ENCODE assay signal across 8 cellular contexts in the genomic region with DNA sequence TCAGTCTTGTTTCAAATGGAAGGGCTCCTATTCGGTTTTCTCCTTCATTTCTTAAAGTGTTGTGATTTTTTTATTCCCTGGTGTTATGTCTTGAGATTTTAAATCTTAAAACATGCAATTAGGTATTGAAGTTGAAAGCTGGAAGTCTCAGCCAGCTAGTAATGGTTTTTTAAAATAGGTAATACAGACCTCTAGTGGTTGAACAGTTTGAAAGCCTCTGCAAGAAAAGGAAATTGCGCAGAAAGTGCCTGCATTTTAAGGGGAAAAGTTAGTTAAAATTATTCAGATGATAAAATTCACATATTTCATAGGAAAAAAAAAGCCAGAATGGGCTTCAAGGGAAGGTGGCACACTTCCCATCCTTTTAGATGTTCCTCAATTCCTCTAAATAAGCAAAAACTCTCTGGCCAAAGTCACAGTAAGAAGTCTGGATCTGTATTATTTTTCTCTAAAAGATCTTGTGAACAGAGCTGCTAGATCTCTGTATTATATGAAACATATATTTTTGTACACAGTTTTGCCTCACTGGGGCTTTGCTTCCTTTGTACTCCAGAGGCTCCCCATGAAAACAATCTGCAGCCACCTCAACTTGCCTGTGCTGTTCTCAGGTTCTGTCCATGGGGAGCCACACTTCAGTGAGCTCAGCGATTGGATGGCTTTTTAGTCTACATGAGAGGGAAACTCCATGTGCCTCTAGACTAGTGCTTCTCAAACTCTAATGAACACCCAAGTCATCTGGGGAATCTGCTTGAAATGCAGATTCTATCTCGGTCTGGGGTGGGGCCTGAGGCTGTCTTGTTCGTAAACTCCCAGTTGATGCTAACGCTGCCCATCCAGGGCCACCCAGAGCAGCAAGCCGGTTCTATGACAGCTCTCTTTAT. TPM values are rescaled to one million over a fixed set of nuclear protein-coding genes. Genes with fewer than 3 reads are reported as not detected.
DNase-seq lines count a peak whose midpoint lies in the region; ATAC-seq, FAIRE-seq and TF ChIP-seq lines count a peak whose summit lies in the region.
"Had no signal": no experiment of that assay in that cellular context is flagged by ENCODE, and none has a peak within 500 bp of the region (broad histone marks: within the 10 kb centered on the region; RNA-seq: fewer than 3 reads in every experiment).

No MANE protein-coding gene starts in this region.

- peak; percentile 66 for TF ChIP-seq CTCF in choroid plexus epithelial cell (conservative IDR thresholded peaks at IDR 0.05; ENCODE audit: low read depth, low read length)
- TF ChIP-seq CTCF in pancreas (IDR thresholded peaks at IDR 0.05) = peak in 3 of 4 donors; percentile 28 to 35 (median 31)

- H3K27me3 ChIP-seq in pancreas = no peaks in the 10 kb centered on the region

- no peak overlapping the region for H3K27ac ChIP-seq in pancreas

- no peak overlapping the region for H3K4me3 ChIP-seq in choroid plexus epithelial cell (ENCODE audit: low read depth, low read length)
- no peak overlapping the region for H3K4me3 ChIP-seq in pancreas

- TF ChIP-seq POLR2A in H54 (IDR thresholded peaks at IDR 0.05; ENCODE audit: low read depth, low read length) = no peak

- DNase-seq in EL (peak; percentile 19), M059J (ENCODE audit: low read depth) (peak; percentile 12), choroid plexus epithelial cell (ENCODE audit: low read depth) (peak; percentile 67), pancreas (no peak), H54 (ENCODE audit: insufficient read length, low spot score) (no peak), DMS153 treated with DMSO at 0.1 percent for 48 hours (lab: John Stamatoyannopoulos, UW; ENCODE audit: unreplicated experiment) (no peak)

- peaks cover 13 to 23% (median 17%) of the 10 kb centered on the region in 3 donors for H3K4me1 ChIP-seq in pancreas

- WGBS in pancreas, 2 donors = 63 to 65% methylated on average over 7 of the region's 7 CpGs

- no peaks in the 10 kb centered on the region for H3K36me3 ChIP-seq in pancreas

- ATAC-seq in pancreas = peak; percentile 66 to 86 (median 81)
- no peak for ATAC-seq in HG02973 (IDR thresholded peaks at IDR 0.05; ENCODE audit: unreplicated experiment)

- FAIRE-seq in pancreas (lab: Jason Lieb, UNC) (peak; percentile 75), H54 (lab: Jason Lieb, UNC) (no peak)
- FAIRE-seq: keratinocyte had no signal

- intact Hi-C loops in pancreas (cut with DNase I) = no loop called here

- no peaks in the 10 kb centered on the region for H3K9me3 ChIP-seq in pancreas

RNA-seq across cellular contexts. Expression of gene AGTR1, which starts 21.5 kb away (rescaled TPM):
- total RNA-seq in M059J (2014; rRNA removed; shearing (Covaris generic)) = 0.39 TPM in 1 of 2 replicates, not detected in the other
- total RNA-seq in pancreas = 1 to 10 TPM in 1 of 6 donors, under 1 TPM in 5; 0.56 to 2.4 (median 0.72) TPM
- 1 to 10 TPM; 1.5 to 2.6 TPM for polyA plus RNA-seq in pancreas
- polyA plus RNA-seq: keratinocyte had no signal

Comparison
In these comparisons a context has a peak if more than half of its experiments do, and no peak if none do; other contexts are left out.
1. DNase-seq: peak in EL (single experiment), M059J (single experiment) and choroid plexus epithelial cell (single experiment); none in pancreas (0 of 6), H54 (single experiment) and DMS153 treated with DMSO at 0.1 percent for 48 hours (single experiment).